ENCODE assay signal across 8 cellular contexts in the genomic region with DNA sequence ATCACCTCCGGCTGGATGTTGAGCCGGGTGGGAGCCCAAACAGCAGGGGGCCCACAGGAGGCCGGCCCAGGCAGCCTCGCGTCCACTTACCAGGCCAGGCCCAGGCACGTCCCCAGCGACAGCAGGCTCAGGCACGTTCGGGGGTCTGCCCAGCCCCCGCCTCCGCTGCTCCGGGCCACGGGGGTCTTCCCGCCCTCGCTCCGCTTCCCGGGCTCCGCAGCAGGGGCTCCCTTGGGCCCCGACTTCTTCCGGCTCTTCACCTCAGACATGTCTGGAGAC. TPM values are rescaled to one million over a fixed set of nuclear protein-coding genes. Genes with fewer than 3 reads are reported as not detected.
DNase-seq lines count a peak whose midpoint lies in the region; ATAC-seq and TF ChIP-seq lines count a peak whose summit lies in the region.

No MANE protein-coding gene starts in this region.

- H4K20me1 ChIP-seq in BLaER1, result peaks cover 18% of the 10 kb centered on the region; the same call in 1 of the 2 replicates

- H3K9me3 ChIP-seq in BLaER1 (no peaks in the 10 kb centered on the region), trophoblast cell (ENCODE audit: insufficient read depth, low read depth, low read length) (no peaks in the 10 kb centered on the region)

- peak overlapping the region; percentile 91 to 92 for H3K27ac Mint-ChIP-seq in T-cell

- POLR2A ChIA-PET in T-cell (lab: Charles Lee), result interaction anchor here in 1 of 2 donors (1.7 kb wide), 1 partner anchor 51 kb away, joined by 13 read pairs; the partner anchor contains the start of gene SLC25A3

- H4K8ac ChIP-seq in trophoblast cell (ENCODE audit: low read depth, low read length), result peak overlapping the region; percentile 86

- H3K18ac ChIP-seq in trophoblast cell (ENCODE audit: low read length), result peak overlapping the region; percentile 95

- peaks cover 13% of the 10 kb centered on the region for H3K79me2 ChIP-seq in trophoblast cell (ENCODE audit: control insufficient read depth, insufficient read depth, low read length, poor library complexity)

- peaks cover 15 to 42% (median 35%) of the 10 kb centered on the region in 3 donors for H3K4me1 Mint-ChIP-seq in T-cell

- ATAC-seq in GM18873 (IDR thresholded peaks at IDR 0.05; ENCODE audit: low FRiP score, unreplicated experiment) (peak; percentile 19), HG03066 (IDR thresholded peaks at IDR 0.05; ENCODE audit: low read depth, unreplicated experiment) (peak; percentile 15), T-cell (replicated peaks in 1 of 4) (peak; percentile 2 to 11 (median 6))

- H3K4me2 ChIP-seq in BLaER1, result peak overlapping the region; percentile 74
- H3K4me2 ChIP-seq in trophoblast cell (ENCODE audit: low read length), result peak overlapping the region; percentile 69

- H3K9ac ChIP-seq in BLaER1, result peak overlapping the region; percentile 81
- peak overlapping the region; percentile 74 for H3K9ac ChIP-seq in trophoblast cell (ENCODE audit: low read length)

- peak in 1 of 34 experiments; percentile 8 for DNase-seq in T-cell
- DNase-seq in fibroblast of pulmonary artery (ENCODE audit: low read depth), result no peak
- no peak for DNase-seq in trophoblast cell
- DNase-seq in central memory CD4-positive, alpha-beta T cell, result no peak
- no peak for DNase-seq in epidermal melanocyte (ENCODE audit: insufficient read length, low spot score)

- peak overlapping the region; percentile 87 for H2BK5ac ChIP-seq in trophoblast cell (ENCODE audit: low read depth, low read length, poor library complexity)

- peaks cover 12% of the 10 kb centered on the region for H3K79me1 ChIP-seq in trophoblast cell (ENCODE audit: low read length)

- H2AFZ ChIP-seq in trophoblast cell (ENCODE audit: insufficient read depth, low read length, poor library complexity), result peak overlapping the region; percentile 99

- CTCF ChIA-PET in T-cell (lab: Charles Lee), result interaction anchor here (0.6 to 2.0 kb wide), 6 partner anchors 8 to 78 kb away, joined by 3 to 9 read pairs (median 5); partner anchors contain the start of gene SLC25A3 (in 1 of the 2)

- H2BK120ac ChIP-seq in trophoblast cell (ENCODE audit: insufficient read depth, low read length, poor library complexity), result peak overlapping the region; percentile 87

- peak overlapping the region; percentile 74 for H4K12ac ChIP-seq in trophoblast cell (ENCODE audit: low read depth, low read length)

- H3K14ac ChIP-seq in trophoblast cell (ENCODE audit: low read length), result peak overlapping the region; percentile 93

- peak overlapping the region; percentile 94 for H4K91ac ChIP-seq in trophoblast cell (ENCODE audit: low read depth, low read length)

- H2AK5ac ChIP-seq in trophoblast cell (ENCODE audit: low read length), result peak overlapping the region; percentile 71

- WGBS in trophoblast cell (ENCODE audit: extremely low coverage, insufficient coverage, insufficient read length), result no CpG with 5 or more reads among the region's 20 CpGs

- no peaks in the 10 kb centered on the region for H3K27me3 Mint-ChIP-seq in T-cell

- peak overlapping the region; percentile 70 for H3K4ac ChIP-seq in trophoblast cell (ENCODE audit: low read depth, low read length)

- peak overlapping the region; percentile 81 for H3K4me3 ChIP-seq in BLaER1
- H3K4me3 ChIP-seq in fibroblast of pulmonary artery (replicated peaks; ENCODE audit: low read depth, low read length), result peak overlapping the region; percentile 69
- peak overlapping the region; percentile 75 for H3K4me3 ChIP-seq in trophoblast cell (ENCODE audit: low read depth, low read length)

- H3K27ac ChIP-seq in BLaER1, result peak overlapping the region; percentile 83
- peak overlapping the region; percentile 93 for H3K27ac ChIP-seq in trophoblast cell (ENCODE audit: low read depth, low read length)

- no peaks in the 10 kb centered on the region for H3K9me3 Mint-ChIP-seq in T-cell

- H3K36me3 Mint-ChIP-seq in T-cell, result no peaks in the 10 kb centered on the region

- no peak overlapping the region for H3K23ac ChIP-seq in trophoblast cell (ENCODE audit: low read length)

- H3K27me3 ChIP-seq in BLaER1 (no peaks in the 10 kb centered on the region), trophoblast cell (ENCODE audit: insufficient read depth, low read length) (no peaks in the 10 kb centered on the region)

- H3K4me1 ChIP-seq in BLaER1 (peaks cover 37% of the 10 kb centered on the region), trophoblast cell (ENCODE audit: control insufficient read depth in 1 of 2, insufficient read depth in 2 of 2, low read length in 2 of 2) (no peaks in the 10 kb centered on the region)

- H2BK12ac ChIP-seq in trophoblast cell (ENCODE audit: low read length), result no peak overlapping the region

- H3K36me3 ChIP-seq in BLaER1 (peaks cover 20% of the 10 kb centered on the region), trophoblast cell (ENCODE audit: control insufficient read depth in 1 of 2, insufficient read depth in 2 of 2, low read length in 2 of 2) (peaks cover 0 to 1% of the 10 kb centered on the region in 2 experiments)

- no peak for TF ChIP-seq CTCF in fibroblast of pulmonary artery (IDR thresholded peaks at IDR 0.05; ENCODE audit: low read length, missing control alignments)

- peak overlapping the region; percentile 97 to 99 (median 98) for H3K4me3 Mint-ChIP-seq in T-cell

RNA-seq across cellular contexts. Expression of gene IKBIP, which starts 0.2 kb away (rescaled TPM):
- total RNA-seq in T-cell, result 1 to 10 TPM; 2.2 to 8.7 (median 7.3) TPM
- polyA plus RNA-seq in trophoblast cell (2013), result 36.7 and 37.9 TPM in 2 replicates

RNA-seq across cellular contexts. Expression of gene APAF1, which starts 0.7 kb away (rescaled TPM):
- total RNA-seq in T-cell, result 10 to 100 TPM; 20.7 to 27.6 (median 23.5) TPM
- 15.1 and 15.7 TPM in 2 replicates for polyA plus RNA-seq in trophoblast cell (2013)

RNA-seq across cellular contexts. Expression of gene SLC25A3, which starts 50.9 kb away (rescaled TPM):
- total RNA-seq in T-cell, result 100 to 1,000 TPM; 256 to 438 (median 269) TPM
- polyA plus RNA-seq in trophoblast cell (2013), result 550 and 557 TPM in 2 replicates
